ENCODE assay signal across 1 cellular context in the genomic region with DNA sequence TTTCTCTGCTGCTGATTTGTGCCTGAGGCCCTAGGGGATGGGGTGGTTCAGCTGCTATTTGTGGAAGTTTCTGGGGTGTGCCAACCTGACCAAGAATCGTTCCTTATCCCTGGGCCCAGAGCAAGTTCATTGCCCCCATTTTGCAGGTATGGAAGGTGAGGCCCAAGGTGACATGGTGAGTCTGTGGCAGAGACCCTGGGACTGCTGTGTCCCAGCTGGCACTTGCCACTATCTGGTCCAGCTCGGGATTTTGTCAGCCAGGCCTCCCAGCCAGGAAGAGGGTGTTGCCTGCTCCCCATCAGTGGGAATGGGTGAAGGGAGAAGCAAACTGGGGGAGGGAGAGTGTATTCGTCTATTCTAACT.
TF ChIP-seq lines count a peak whose summit lies in the region.

No MANE protein-coding gene starts in this region.

TF ChIP-seq in K562, 482 proteins besides CTCF, POLR2A, EP300 and RAD21:
- TF ChIP-seq ESRRA (IDR thresholded peaks at IDR 0.05; ENCODE audit: borderline replicate concordance, low read depth) = peak; percentile 92
- no peak for TF ChIP-seq ZNF274 (IDR thresholded peaks at IDR 0.05; ENCODE audit: borderline replicate concordance, low read depth, low read length)
- TF ChIP-seq, protein P1, sequence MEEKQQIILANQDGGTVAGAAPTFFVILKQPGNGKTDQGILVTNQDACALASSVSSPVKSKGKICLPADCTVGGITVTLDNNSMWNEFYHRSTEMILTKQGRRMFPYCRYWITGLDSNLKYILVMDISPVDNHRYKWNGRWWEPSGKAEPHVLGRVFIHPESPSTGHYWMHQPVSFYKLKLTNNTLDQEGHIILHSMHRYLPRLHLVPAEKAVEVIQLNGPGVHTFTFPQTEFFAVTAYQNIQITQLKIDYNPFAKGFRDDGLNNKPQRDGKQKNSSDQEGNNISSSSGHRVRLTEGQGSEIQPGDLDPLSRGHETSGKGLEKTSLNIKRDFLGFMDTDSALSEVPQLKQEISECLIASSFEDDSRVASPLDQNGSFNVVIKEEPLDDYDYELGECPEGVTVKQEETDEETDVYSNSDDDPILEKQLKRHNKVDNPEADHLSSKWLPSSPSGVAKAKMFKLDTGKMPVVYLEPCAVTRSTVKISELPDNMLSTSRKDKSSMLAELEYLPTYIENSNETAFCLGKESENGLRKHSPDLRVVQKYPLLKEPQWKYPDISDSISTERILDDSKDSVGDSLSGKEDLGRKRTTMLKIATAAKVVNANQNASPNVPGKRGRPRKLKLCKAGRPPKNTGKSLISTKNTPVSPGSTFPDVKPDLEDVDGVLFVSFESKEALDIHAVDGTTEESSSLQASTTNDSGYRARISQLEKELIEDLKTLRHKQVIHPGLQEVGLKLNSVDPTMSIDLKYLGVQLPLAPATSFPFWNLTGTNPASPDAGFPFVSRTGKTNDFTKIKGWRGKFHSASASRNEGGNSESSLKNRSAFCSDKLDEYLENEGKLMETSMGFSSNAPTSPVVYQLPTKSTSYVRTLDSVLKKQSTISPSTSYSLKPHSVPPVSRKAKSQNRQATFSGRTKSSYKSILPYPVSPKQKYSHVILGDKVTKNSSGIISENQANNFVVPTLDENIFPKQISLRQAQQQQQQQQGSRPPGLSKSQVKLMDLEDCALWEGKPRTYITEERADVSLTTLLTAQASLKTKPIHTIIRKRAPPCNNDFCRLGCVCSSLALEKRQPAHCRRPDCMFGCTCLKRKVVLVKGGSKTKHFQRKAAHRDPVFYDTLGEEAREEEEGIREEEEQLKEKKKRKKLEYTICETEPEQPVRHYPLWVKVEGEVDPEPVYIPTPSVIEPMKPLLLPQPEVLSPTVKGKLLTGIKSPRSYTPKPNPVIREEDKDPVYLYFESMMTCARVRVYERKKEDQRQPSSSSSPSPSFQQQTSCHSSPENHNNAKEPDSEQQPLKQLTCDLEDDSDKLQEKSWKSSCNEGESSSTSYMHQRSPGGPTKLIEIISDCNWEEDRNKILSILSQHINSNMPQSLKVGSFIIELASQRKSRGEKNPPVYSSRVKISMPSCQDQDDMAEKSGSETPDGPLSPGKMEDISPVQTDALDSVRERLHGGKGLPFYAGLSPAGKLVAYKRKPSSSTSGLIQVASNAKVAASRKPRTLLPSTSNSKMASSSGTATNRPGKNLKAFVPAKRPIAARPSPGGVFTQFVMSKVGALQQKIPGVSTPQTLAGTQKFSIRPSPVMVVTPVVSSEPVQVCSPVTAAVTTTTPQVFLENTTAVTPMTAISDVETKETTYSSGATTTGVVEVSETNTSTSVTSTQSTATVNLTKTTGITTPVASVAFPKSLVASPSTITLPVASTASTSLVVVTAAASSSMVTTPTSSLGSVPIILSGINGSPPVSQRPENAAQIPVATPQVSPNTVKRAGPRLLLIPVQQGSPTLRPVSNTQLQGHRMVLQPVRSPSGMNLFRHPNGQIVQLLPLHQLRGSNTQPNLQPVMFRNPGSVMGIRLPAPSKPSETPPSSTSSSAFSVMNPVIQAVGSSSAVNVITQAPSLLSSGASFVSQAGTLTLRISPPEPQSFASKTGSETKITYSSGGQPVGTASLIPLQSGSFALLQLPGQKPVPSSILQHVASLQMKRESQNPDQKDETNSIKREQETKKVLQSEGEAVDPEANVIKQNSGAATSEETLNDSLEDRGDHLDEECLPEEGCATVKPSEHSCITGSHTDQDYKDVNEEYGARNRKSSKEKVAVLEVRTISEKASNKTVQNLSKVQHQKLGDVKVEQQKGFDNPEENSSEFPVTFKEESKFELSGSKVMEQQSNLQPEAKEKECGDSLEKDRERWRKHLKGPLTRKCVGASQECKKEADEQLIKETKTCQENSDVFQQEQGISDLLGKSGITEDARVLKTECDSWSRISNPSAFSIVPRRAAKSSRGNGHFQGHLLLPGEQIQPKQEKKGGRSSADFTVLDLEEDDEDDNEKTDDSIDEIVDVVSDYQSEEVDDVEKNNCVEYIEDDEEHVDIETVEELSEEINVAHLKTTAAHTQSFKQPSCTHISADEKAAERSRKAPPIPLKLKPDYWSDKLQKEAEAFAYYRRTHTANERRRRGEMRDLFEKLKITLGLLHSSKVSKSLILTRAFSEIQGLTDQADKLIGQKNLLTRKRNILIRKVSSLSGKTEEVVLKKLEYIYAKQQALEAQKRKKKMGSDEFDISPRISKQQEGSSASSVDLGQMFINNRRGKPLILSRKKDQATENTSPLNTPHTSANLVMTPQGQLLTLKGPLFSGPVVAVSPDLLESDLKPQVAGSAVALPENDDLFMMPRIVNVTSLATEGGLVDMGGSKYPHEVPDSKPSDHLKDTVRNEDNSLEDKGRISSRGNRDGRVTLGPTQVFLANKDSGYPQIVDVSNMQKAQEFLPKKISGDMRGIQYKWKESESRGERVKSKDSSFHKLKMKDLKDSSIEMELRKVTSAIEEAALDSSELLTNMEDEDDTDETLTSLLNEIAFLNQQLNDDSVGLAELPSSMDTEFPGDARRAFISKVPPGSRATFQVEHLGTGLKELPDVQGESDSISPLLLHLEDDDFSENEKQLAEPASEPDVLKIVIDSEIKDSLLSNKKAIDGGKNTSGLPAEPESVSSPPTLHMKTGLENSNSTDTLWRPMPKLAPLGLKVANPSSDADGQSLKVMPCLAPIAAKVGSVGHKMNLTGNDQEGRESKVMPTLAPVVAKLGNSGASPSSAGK (IDR thresholded peaks at IDR 0.05) = no peak
- TF ChIP-seq ZNF146 (CRISPR knock-in tag; IDR thresholded peaks at IDR 0.05; ENCODE audit: unreplicated experiment) = no peak
- peak; percentile 30 for TF ChIP-seq RBM25 (IDR thresholded peaks at IDR 0.05; ENCODE audit: low read depth, low read length, severe bottlenecking)
- TF ChIP-seq BCOR (IDR thresholded peaks at IDR 0.05) = peak; percentile 27; the same call in 1 of the 2 replicates
